16 cellular contexts compared by ENCODE assay signal in genomic region chr20:22732751-22733150, GRCh38.
DNase-seq lines count a peak whose midpoint lies in the region; ATAC-seq and TF ChIP-seq lines count a peak whose summit lies in the region.
"Had no signal": no experiment of that assay in that cellular context is flagged by ENCODE, and none has a peak within 500 bp of the region (broad histone marks: within the 10 kb centered on the region; RNA-seq: fewer than 3 reads in every experiment).

No MANE protein-coding gene starts in this region.

- no peaks in the 10 kb centered on the region for H3K27me3 Mint-ChIP-seq in chondrocyte (ENCODE audit: low read depth)

- peaks cover 3% of the 10 kb centered on the region for H3K9me3 Mint-ChIP-seq in chondrocyte (ENCODE audit: low read depth)
- H3K9me3 Mint-ChIP-seq: T-helper 2 cell treated with Interferon-gamma antibody and Interleukin-4, amounts not matched to agents 5 μg/mL and 100 μg/mL, for 36 hours had no signal

- no peak overlapping the region for H3K4me3 ChIP-seq in Panc1 (ENCODE audit: low read depth in 2 of 2, low read length in 2 of 2)

- peaks cover 9% of the 10 kb centered on the region for H3K4me1 Mint-ChIP-seq in chondrocyte (ENCODE audit: low read depth)

- H3K9me3 ChIP-seq in Panc1 (ENCODE audit: control insufficient read depth, insufficient read depth, low read depth, low read length): no peaks in the 10 kb centered on the region

- no peak overlapping the region for H3K27ac Mint-ChIP-seq in chondrocyte (ENCODE audit: unreplicated experiment)
- H3K27ac Mint-ChIP-seq: CD14-positive monocyte; T-helper 2 cell treated with Interferon-gamma antibody and Interleukin-4, amounts not matched to agents 5 μg/mL and 100 μg/mL, for 36 hours had no signal

- peak; percentile 38 for TF ChIP-seq CTCF in C4-2B (conservative IDR thresholded peaks at IDR 0.05)
- peak; percentile 15 for TF ChIP-seq CTCF in GM12873 (IDR thresholded peaks at IDR 0.05; ENCODE audit: insufficient read depth, low read depth, low read length, missing control alignments)
- peak; percentile 24; the same call in 1 of the 2 replicates for TF ChIP-seq CTCF in Panc1 (IDR thresholded peaks at IDR 0.05)
- peak; percentile 10 for TF ChIP-seq CTCF in chondrocyte (IDR thresholded peaks at IDR 0.05)

- no peaks in the 10 kb centered on the region for H3K27me3 ChIP-seq in Panc1 (ENCODE audit: control insufficient read depth, insufficient read depth, low read length)

- no peaks in the 10 kb centered on the region for H3K4me1 ChIP-seq in Panc1 (ENCODE audit: control insufficient read depth, insufficient read depth, low read length)

- H3K27ac ChIP-seq in C4-2B (no peak overlapping the region), Panc1 (ENCODE audit: low read length) (no peak overlapping the region)

- in situ Hi-C loops in Panc1 (cut with HindIII; ENCODE audit: low pct_unique_long_range_greater_than_20kb, low sequenced_read_pairs): no loop called here

- ATAC-seq in Panc1 (no peak), GM19023 (IDR thresholded peaks at IDR 0.05; ENCODE audit: unreplicated experiment) (no peak)
- ATAC-seq: Right ventricle myocardium inferior had no signal

- no peak overlapping the region for H3K4me3 Mint-ChIP-seq in chondrocyte (ENCODE audit: unreplicated experiment)
- H3K4me3 Mint-ChIP-seq: CD14-positive monocyte; T-helper 2 cell treated with Interferon-gamma antibody and Interleukin-4, amounts not matched to agents 5 μg/mL and 100 μg/mL, for 36 hours had no signal

- H3K36me3 Mint-ChIP-seq in chondrocyte (ENCODE audit: low read depth): no peaks in the 10 kb centered on the region
- H3K36me3 Mint-ChIP-seq: CD14-positive monocyte had no signal

- POLR2A ChIA-PET in Panc1 (lab: Charles Lee): no interaction called here

- no TSS peak for BruUV-seq in Panc1 (replicated peaks; lab: Mats Ljungman, UMichigan)

- no peaks in the 10 kb centered on the region for H3K36me3 ChIP-seq in Panc1 (ENCODE audit: control insufficient read depth, insufficient read depth, low read length)

- CTCF ChIA-PET in Panc1 (lab: Charles Lee): no interaction called here

- intact Hi-C loops in Panc1 (cut with micrococcal nuclease; ENCODE audit: unreplicated experiment): no loop called here

- DNase-seq in Panc1 (ENCODE audit: low read depth, low spot score): no peak
- no peak for DNase-seq in chondrocyte (ENCODE audit: low spot score)
- DNase-seq in stimulated activated CD4-positive, alpha-beta T cell treated with anti-CD3 and anti-CD28 coated beads, Interleukin-4, amount 100 ng/mL, for 24 hours: no peak
- DNase-seq in hippocampal formation (lab: John Stamatoyannopoulos, UW): no peak
- DNase-seq: AML-193, GDM1, H7, NCI-H1417, NCI-H1930, NCI-H226 had no signal
